ENCODE assay signal across 14 cellular contexts in the genomic region with DNA sequence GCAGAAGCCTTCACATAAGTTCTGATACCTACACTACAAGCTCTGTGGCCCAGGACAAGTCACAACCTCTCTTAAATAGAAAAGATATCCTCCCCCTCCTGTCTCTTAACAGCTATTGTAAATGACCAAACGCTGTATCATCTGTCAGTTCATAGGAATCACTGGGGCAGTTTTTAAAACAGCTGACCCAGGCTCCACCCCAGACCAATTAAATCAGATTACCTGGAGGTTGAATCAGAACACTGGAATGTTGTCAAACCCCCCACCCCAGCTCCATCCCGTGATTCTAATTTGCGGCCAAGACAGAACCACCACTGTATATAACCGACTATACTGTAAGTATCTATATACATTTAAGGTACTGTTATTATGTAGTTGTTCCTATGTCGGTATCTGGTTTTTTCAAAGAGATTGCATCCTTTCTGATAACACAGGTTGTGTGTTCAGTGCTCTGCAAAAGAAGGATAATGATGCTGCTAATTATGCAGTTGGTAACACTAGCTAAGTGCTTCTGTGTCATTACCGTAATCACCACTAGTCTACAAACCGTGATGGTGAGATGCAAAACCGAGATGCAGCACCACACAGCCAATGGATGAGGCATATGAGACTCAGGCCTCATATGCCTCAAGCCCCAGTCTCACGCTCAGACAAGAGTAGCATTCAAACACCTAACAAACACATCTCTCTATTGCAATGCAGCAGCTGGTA. TPM values are rescaled to one million over a fixed set of nuclear protein-coding genes. Genes with fewer than 3 reads are reported as not detected.
DNase-seq lines count a peak whose midpoint lies in the region; ATAC-seq, FAIRE-seq and TF ChIP-seq lines count a peak whose summit lies in the region.
"Had no signal": no experiment of that assay in that cellular context is flagged by ENCODE, and none has a peak within 500 bp of the region (broad histone marks: within the 10 kb centered on the region; RNA-seq: fewer than 3 reads in every experiment).

No MANE protein-coding gene starts in this region.

- H3K36me3 Mint-ChIP-seq in nephron (ENCODE audit: low read depth): peaks cover 14% of the 10 kb centered on the region
- H3K36me3 Mint-ChIP-seq: stimulated activated effector memory CD8-positive, alpha-beta T cell treated with anti-CD3 and anti-CD28 coated beads, Interleukin-12 subunit alpha, Interleukin-12 subunit beta, amount 100 ng/mL, for 72 hours had no signal

- H3K27ac ChIP-seq in Karpas-422 (ENCODE audit: low read length): no peak overlapping the region
- H3K27ac ChIP-seq: left lung had no signal

- H3K4me2 ChIP-seq in Karpas-422 (ENCODE audit: low read depth, low read length, poor library complexity, severe bottlenecking): no peak overlapping the region

- DNase-seq in ELR (ENCODE audit: low read depth) (peak; percentile 26), Karpas-422 (peak; percentile 67), bronchial epithelial cell (ENCODE audit: low read depth) (peak; percentile 92), T1000 (lab: John Stamatoyannopoulos, UW) (no peak), dedifferentiated amniotic fluid mesenchymal stem cell (ENCODE audit: extremely low spot score) (no peak)
- no peak for DNase-seq in stimulated activated CD4-positive, alpha-beta T cell treated with anti-CD3 and anti-CD28 coated beads, Interleukin-12 subunit alpha, Interleukin-12 subunit beta, amount 100 ng/mL, for 4 hours
- DNase-seq: activated CD4-positive, CD25-positive, alpha-beta regulatory T cell; activated naive CD4-positive, alpha-beta T cell treated with anti-CD3 and anti-CD28 coated beads, Interleukin-2, amount 50 U/mL, for 16 hours; KG1 had no signal

- H2AFZ ChIP-seq in Karpas-422 (ENCODE audit: low read length): no peak overlapping the region

- peak overlapping the region; percentile 44 to 93 (median 85) for H3K4me3 Mint-ChIP-seq in nephron
- H3K4me3 Mint-ChIP-seq: stimulated activated effector memory CD8-positive, alpha-beta T cell treated with anti-CD3 and anti-CD28 coated beads, Interleukin-12 subunit alpha, Interleukin-12 subunit beta, amount 100 ng/mL, for 72 hours had no signal

- peaks cover 45% of the 10 kb centered on the region for H3K4me1 Mint-ChIP-seq in nephron
- H3K4me1 Mint-ChIP-seq: stimulated activated effector memory CD8-positive, alpha-beta T cell treated with anti-CD3 and anti-CD28 coated beads, Interleukin-12 subunit alpha, Interleukin-12 subunit beta, amount 100 ng/mL, for 72 hours had no signal

- H3K27me3 ChIP-seq in Karpas-422 (ENCODE audit: low read length): no peaks in the 10 kb centered on the region
- H3K27me3 ChIP-seq in bronchial epithelial cell (ENCODE audit: control insufficient read depth, insufficient read depth, low read length): no peaks in the 10 kb centered on the region

- peak overlapping the region; percentile 69 to 98 (median 97) for H3K27ac Mint-ChIP-seq in nephron
- H3K27ac Mint-ChIP-seq: stimulated activated effector memory CD8-positive, alpha-beta T cell treated with anti-CD3 and anti-CD28 coated beads, Interleukin-12 subunit alpha, Interleukin-12 subunit beta, amount 100 ng/mL, for 72 hours had no signal

- TF ChIP-seq CTCF in bronchial epithelial cell (IDR thresholded peaks at IDR 0.05; ENCODE audit: insufficient read depth, low read length, severe bottlenecking): peak; percentile 35
- peak in 1 of 3 experiments; percentile 11 for TF ChIP-seq CTCF in nephron (IDR thresholded peaks at IDR 0.05; ENCODE audit: unreplicated experiment in 3 of 3)

- H3K9me3 Mint-ChIP-seq in nephron: peaks cover 4% of the 10 kb centered on the region
- H3K9me3 Mint-ChIP-seq: stimulated activated effector memory CD8-positive, alpha-beta T cell treated with anti-CD3 and anti-CD28 coated beads, Interleukin-12 subunit alpha, Interleukin-12 subunit beta, amount 100 ng/mL, for 72 hours had no signal

- H3K36me3 ChIP-seq in Karpas-422 (ENCODE audit: insufficient read depth, low read length) (peaks cover 11% of the 10 kb centered on the region; the same call in 1 of the 2 replicates), bronchial epithelial cell (ENCODE audit: control insufficient read depth, insufficient read depth, low read length) (no peaks in the 10 kb centered on the region)
- H3K36me3 ChIP-seq: left lung had no signal

- ATAC-seq in GM21723 (IDR thresholded peaks at IDR 0.05; ENCODE audit: unreplicated experiment): no peak
- ATAC-seq: left lung; stimulated activated effector memory CD8-positive, alpha-beta T cell treated with anti-CD3 and anti-CD28 coated beads, Interleukin-12 subunit alpha, Interleukin-12 subunit beta, amount 100 ng/mL, for 72 hours had no signal

- peaks cover 28% of the 10 kb centered on the region for H3K4me1 ChIP-seq in Karpas-422 (ENCODE audit: low read length)

- H3K27me3 Mint-ChIP-seq in nephron (ENCODE audit: low read depth): peaks cover 10% of the 10 kb centered on the region

- no peaks in the 10 kb centered on the region for H3K9me2 ChIP-seq in Karpas-422 (replicated peaks; ENCODE audit: insufficient read depth, low read length)

- H3K4me3 ChIP-seq in Karpas-422 (ENCODE audit: low read length): no peak overlapping the region
- no peak overlapping the region for H3K4me3 ChIP-seq in bronchial epithelial cell (ENCODE audit: low read depth, low read length)
- H3K4me3 ChIP-seq: left lung had no signal

- no peak overlapping the region for H3K9ac ChIP-seq in Karpas-422 (ENCODE audit: low read length)

- 0 out of 2 replicates have a peak, but pooled peaks cover 3% of the 10 kb centered on the region for H4K20me1 ChIP-seq in Karpas-422 (ENCODE audit: insufficient read depth, low read depth, low read length)

- no peak for FAIRE-seq in bronchial epithelial cell (lab: Jason Lieb, UNC)
- FAIRE-seq: endothelial cell of umbilical vein had no signal

- H3K79me2 ChIP-seq in Karpas-422 (ENCODE audit: low read length): peaks cover 90% of the 10 kb centered on the region

- no peaks in the 10 kb centered on the region for H3K9me3 ChIP-seq in Karpas-422 (ENCODE audit: low read length)
- H3K9me3 ChIP-seq: left lung had no signal

RNA-seq across cellular contexts. Expression of gene TNS3, which starts 47.4 kb away (rescaled TPM):
- 56.6 and 60.5 TPM in 2 replicates for total RNA-seq in Karpas-422 (2014; rRNA removed; shearing (Covaris generic); ENCODE audit: low replicate concordance)
- total RNA-seq in bronchial epithelial cell: 1.8 and 2.6 TPM in 2 replicates

Comparison
In these comparisons a context has a peak if more than half of its experiments do, and no peak if none do; other contexts are left out.
1. DNase-seq: peak in ELR (single experiment), Karpas-422 (single experiment) and bronchial epithelial cell (single experiment); none in T1000 (single experiment), stimulated activated CD4-positive, alpha-beta T cell treated with anti-CD3 and anti-CD28 coated beads, Interleukin-12 subunit alpha, Interleukin-12 subunit beta, amount 100 ng/mL, for 4 hours (single experiment) and dedifferentiated amniotic fluid mesenchymal stem cell (single experiment).
2. RNA of gene TNS3, which starts 47.4 kb away (total RNA-seq): 56.6 to 60.5 TPM in Karpas-422; 1.8 to 2.6 TPM in bronchial epithelial cell; every median in the first group is over 10 times any median in the second.